16 cellular contexts compared by ENCODE assay signal in the genomic region with DNA sequence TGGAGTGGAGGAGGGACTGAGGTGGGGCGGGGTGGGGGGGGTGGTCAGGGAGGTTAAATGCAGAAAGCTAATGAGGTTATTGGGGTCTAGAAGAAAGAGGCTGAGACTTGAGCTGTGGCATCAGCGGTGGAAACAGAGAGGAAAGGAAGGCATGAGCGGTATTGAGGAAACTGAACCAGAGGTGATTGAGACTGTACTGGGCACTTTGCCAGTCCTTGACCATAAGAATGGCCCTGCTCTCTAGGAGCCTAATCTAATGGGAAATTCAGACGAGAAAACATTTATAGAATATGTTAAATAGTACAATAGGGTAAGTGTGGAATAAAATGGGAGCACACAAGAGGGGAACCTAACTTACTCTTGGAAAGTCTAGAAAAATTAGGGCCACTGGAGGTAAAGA. TPM values are rescaled to one million over a fixed set of nuclear protein-coding genes. Genes with fewer than 3 reads are reported as not detected.
"Had no signal": no experiment of that assay in that cellular context is flagged by ENCODE, and none has a peak within 500 bp of the region (broad histone marks: within the 10 kb centered on the region; RNA-seq: fewer than 3 reads in every experiment).

No MANE protein-coding gene starts in this region.

- ATAC-seq: effector memory CD8-positive, alpha-beta T cell; foreskin keratinocyte; gastroesophageal sphincter; left cardiac atrium; left lung; lower lobe of right lung; naive thymus-derived CD8-positive, alpha-beta T cell had no signal

- DNase-seq: effector CD8-positive, alpha-beta T cell; effector memory CD8-positive, alpha-beta T cell; endodermal cell; foreskin keratinocyte; glutamatergic neuron; head of caudate nucleus; heart right ventricle; hippocampal formation; left cardiac atrium; left lung; left ventricle myocardium superior; lower lobe of right lung; mesenchymal stem cell; naive B cell; naive thymus-derived CD8-positive, alpha-beta T cell had no signal

RNA-seq across cellular contexts. Expression of a gene that starts 23.7 kb away (rescaled TPM):
- total RNA-seq: naive thymus-derived CD8-positive, alpha-beta T cell had no signal
